Comparison of ENCODE assay signal across 14 cellular contexts in the genomic region with DNA sequence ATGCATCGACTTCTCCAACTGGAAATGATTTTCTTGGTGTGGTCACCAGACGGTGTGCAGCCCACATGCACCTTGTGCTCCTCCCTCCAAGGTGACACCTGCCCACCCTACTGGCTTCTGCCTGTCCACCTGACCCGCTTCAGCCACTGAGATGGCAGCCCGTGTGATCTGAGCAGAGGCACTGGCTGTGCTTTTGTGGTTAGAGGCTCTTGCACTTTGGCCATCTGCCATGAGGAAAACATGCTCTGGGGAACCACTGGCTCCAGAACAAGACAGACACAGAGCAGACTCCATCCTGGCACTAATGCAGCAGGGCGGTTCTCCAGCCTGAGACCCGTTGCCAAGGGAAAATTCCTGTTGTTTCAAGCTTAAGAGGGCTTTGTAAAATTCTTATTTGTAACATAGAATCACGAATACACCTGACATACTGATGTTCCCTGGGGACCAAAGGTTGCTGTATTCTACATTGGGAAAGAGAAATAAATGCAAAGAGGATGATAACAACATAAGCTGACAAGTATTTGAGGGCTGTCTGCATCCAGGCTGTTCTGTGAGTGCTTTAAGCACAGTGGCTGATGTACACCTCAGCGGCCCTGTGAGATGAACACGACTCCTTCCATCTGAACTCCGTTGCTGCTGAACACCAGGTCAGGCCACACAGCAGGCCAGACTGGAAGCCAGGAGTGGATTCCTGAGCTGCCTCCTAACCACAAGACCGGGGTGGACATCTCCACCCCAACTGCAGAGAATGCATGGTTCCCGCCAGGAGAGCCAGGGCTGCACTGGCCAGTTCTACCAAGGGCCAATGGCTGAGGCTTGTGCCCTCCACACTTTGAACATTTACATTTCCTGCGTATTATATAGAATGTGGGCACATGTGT.
DNase-seq lines count a peak whose midpoint lies in the region; ATAC-seq and TF ChIP-seq lines count a peak whose summit lies in the region.
"Had no signal": no experiment of that assay in that cellular context is flagged by ENCODE, and none has a peak within 500 bp of the region (broad histone marks: within the 10 kb centered on the region; RNA-seq: fewer than 3 reads in every experiment).

No MANE protein-coding gene starts in this region.

- no peak overlapping the region for H3K27ac Mint-ChIP-seq in activated T-cell treated with anti-CD3 and anti-CD28 coated beads, Interleukin-2, amount 50 U/mL, for 72 hours
- H3K27ac Mint-ChIP-seq: natural killer cell had no signal

- peaks cover 0 to 5% (median 0%) of the 10 kb centered on the region in 3 donors for H3K9me3 ChIP-seq in tibial artery
- H3K9me3 ChIP-seq: thoracic aorta had no signal

- DNase-seq in NCI-H748 (lab: John Stamatoyannopoulos, UW; ENCODE audit: unreplicated experiment) (peak; percentile 39), NCI-H748 treated with DMSO at 0.1 percent for 48 hours (lab: John Stamatoyannopoulos, UW) (no peak), astrocyte of the hippocampus (ENCODE audit: low read depth, low spot score) (peak; percentile 67), medulla oblongata (ENCODE audit: extremely low spot score) (peak; percentile 86), tibial artery (peak; percentile 45 to 71)
- no peak for DNase-seq in activated T-cell treated with anti-CD3 and anti-CD28 coated beads, Interleukin-2, amount 50 U/mL, for 72 hours
- no peak for DNase-seq in activated T-cell treated with anti-CD3 and anti-CD28 coated beads, Interleukin-2, amount 50 U/mL, for 48 hours
- DNase-seq: brain microvascular endothelial cell; effector CD4-positive, alpha-beta T cell; natural killer cell had no signal

- no peak for ATAC-seq in GM18873 (IDR thresholded peaks at IDR 0.05; ENCODE audit: low FRiP score, unreplicated experiment)
- ATAC-seq in activated T-cell treated with anti-CD3 and anti-CD28 coated beads, Interleukin-2, amount 50 U/mL, for 72 hours (replicated peaks in 1 of 2), result no peak
- ATAC-seq: natural killer cell had no signal

- TF ChIP-seq CTCF in tibial artery (IDR thresholded peaks at IDR 0.05), result no peak

- no peak overlapping the region for H3K27ac ChIP-seq in tibial artery
- H3K27ac ChIP-seq: brain microvascular endothelial cell, SJSA1, thoracic aorta had no signal

- no peaks in the 10 kb centered on the region for H3K36me3 ChIP-seq in tibial artery
- H3K36me3 ChIP-seq: brain microvascular endothelial cell, SJSA1, thoracic aorta had no signal

- peaks cover 0 to 10% (median 0%) of the 10 kb centered on the region in 4 donors for H3K4me1 ChIP-seq in tibial artery
- H3K4me1 ChIP-seq: SJSA1 had no signal

- H3K36me3 Mint-ChIP-seq in activated T-cell treated with anti-CD3 and anti-CD28 coated beads, Interleukin-2, amount 50 U/mL, for 72 hours (ENCODE audit: insufficient read depth in 2 of 2), result no peaks in the 10 kb centered on the region
- H3K36me3 Mint-ChIP-seq: natural killer cell had no signal

- no peak overlapping the region for H3K4me3 ChIP-seq in tibial artery
- H3K4me3 ChIP-seq: SJSA1, smooth muscle cell, thoracic aorta had no signal

- intact Hi-C loops in tibial artery (cut with DNase I; ENCODE audit: low total_unique reads), result no loop called here

- H3K27me3 Mint-ChIP-seq in activated T-cell treated with anti-CD3 and anti-CD28 coated beads, Interleukin-2, amount 50 U/mL, for 72 hours (ENCODE audit: low read depth), result no peaks in the 10 kb centered on the region

- H3K9me3 Mint-ChIP-seq in activated T-cell treated with anti-CD3 and anti-CD28 coated beads, Interleukin-2, amount 50 U/mL, for 72 hours, result no peaks in the 10 kb centered on the region
- H3K9me3 Mint-ChIP-seq: natural killer cell had no signal

- H3K4me3 Mint-ChIP-seq in activated T-cell treated with anti-CD3 and anti-CD28 coated beads, Interleukin-2, amount 50 U/mL, for 72 hours, result no peak overlapping the region
- H3K4me3 Mint-ChIP-seq: natural killer cell had no signal

- peaks cover 0 to 6% of the 10 kb centered on the region in 2 donors for H3K27me3 ChIP-seq in tibial artery
- H3K27me3 ChIP-seq: brain microvascular endothelial cell, SJSA1 had no signal

- no peaks in the 10 kb centered on the region for H3K4me1 Mint-ChIP-seq in activated T-cell treated with anti-CD3 and anti-CD28 coated beads, Interleukin-2, amount 50 U/mL, for 72 hours (ENCODE audit: low read depth)
- H3K4me1 Mint-ChIP-seq: natural killer cell had no signal

Comparison
In these comparisons a context has a peak if more than half of its experiments do, and no peak if none do; other contexts are left out.
1. DNase-seq: peak in NCI-H748 (single experiment), astrocyte of the hippocampus (single experiment), medulla oblongata (single experiment) and tibial artery (2 of 2); none in NCI-H748 treated with DMSO at 0.1 percent for 48 hours (single experiment), activated T-cell treated with anti-CD3 and anti-CD28 coated beads, Interleukin-2, amount 50 U/mL, for 72 hours (0 of 2) and activated T-cell treated with anti-CD3 and anti-CD28 coated beads, Interleukin-2, amount 50 U/mL, for 48 hours (0 of 2).